Comparison of ENCODE assay signal across 10 cellular contexts in the genomic region with DNA sequence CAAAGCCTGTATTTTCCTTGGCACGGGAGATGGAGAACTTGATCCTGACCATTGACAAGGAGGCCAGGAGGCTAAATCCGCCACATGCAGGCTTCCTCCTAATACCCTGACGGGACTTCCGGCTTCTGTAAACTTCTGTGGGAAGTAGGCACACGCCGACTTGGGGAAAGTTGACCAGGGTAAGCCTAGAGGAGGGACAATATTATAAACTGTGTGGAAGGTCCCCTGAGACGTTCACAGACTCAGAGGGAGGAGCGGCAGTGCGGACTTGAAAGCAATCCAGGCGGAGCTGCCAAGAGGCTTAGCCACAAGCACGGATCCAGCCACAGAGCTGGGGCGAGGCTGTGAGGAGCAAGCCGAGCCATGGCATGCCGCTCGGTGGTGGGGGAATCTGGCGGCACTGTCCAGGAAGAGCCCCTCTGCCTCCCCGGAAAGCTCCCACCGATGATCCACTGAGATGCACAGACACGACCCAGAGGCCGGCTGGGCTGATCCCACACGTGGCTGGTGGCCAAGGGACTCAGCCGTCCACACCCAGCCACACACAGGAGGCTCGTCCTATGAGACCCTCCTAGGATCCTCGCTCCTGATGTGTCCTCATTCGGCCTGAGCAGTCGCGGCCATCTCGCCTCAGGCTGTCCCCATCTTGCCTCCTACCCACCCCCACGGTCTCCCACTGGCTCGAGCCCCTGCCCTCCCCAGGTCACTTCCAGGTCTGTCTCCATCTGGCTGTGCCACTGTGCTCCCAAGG. TPM values are rescaled to one million over a fixed set of nuclear protein-coding genes. Genes with fewer than 3 reads are reported as not detected.
DNase-seq lines count a peak whose midpoint lies in the region; ATAC-seq and TF ChIP-seq lines count a peak whose summit lies in the region.
"Had no signal": no experiment of that assay in that cellular context is flagged by ENCODE, and none has a peak within 500 bp of the region (broad histone marks: within the 10 kb centered on the region; RNA-seq: fewer than 3 reads in every experiment).

No MANE protein-coding gene starts in this region.

- H3K27me3 ChIP-seq in HCT116 (ENCODE audit: insufficient read depth, low read length) (no peaks in the 10 kb centered on the region), breast epithelium (no peaks in the 10 kb centered on the region)

- RAD21 ChIA-PET in HCT116 (lab: Charles Lee; ENCODE audit: low non-redundant PET in 1 of 2, low total read pairs in 2 of 2, uncharacterized antibody in 2 of 2, unreplicated experiment in 2 of 2) = no interaction called here

- no TSS peak for BruUV-seq in HCT116 (replicated peaks; lab: Mats Ljungman, UMichigan)

- H3K36me3 ChIP-seq in HCT116 (ENCODE audit: control insufficient read depth in 1 of 2, insufficient read depth in 2 of 2, low read length in 2 of 2) (no peaks in the 10 kb centered on the region), breast epithelium (no peaks in the 10 kb centered on the region)

- H3K9ac ChIP-seq in HCT116 (ENCODE audit: low read length) = no peak overlapping the region

- no peak for ATAC-seq in HCT116
- no peak for ATAC-seq in HG03097 (IDR thresholded peaks at IDR 0.05; ENCODE audit: low FRiP score, unreplicated experiment)

- no peaks in the 10 kb centered on the region for H3K79me2 ChIP-seq in HCT116 (ENCODE audit: insufficient read depth, low read length)

- TF ChIP-seq POLR2A in HCT116 (IDR thresholded peaks at IDR 0.05; ENCODE audit: borderline replicate concordance, extremely low read depth, insufficient read depth, insufficient read length) (no peak), breast epithelium (IDR thresholded peaks at IDR 0.05) (no peak)

- no peaks in the 10 kb centered on the region for H3K9me2 ChIP-seq in HCT116 (ENCODE audit: insufficient read depth)

- TF ChIP-seq RAD21 in HCT116 (IDR thresholded peaks at IDR 0.05; ENCODE audit: low read depth) = no peak

- H4K20me1 ChIP-seq in HCT116 (ENCODE audit: insufficient read depth) = no peaks in the 10 kb centered on the region

- H2AFZ ChIP-seq in HCT116 (ENCODE audit: low read depth, low read length, poor library complexity, severe bottlenecking) = no peak overlapping the region

- POLR2A ChIA-PET in HCT116 (lab: Charles Lee) = no interaction called here

- intact Hi-C loops in HCT116 (cut with micrococcal nuclease) (no loop called here), breast epithelium (cut with DNase I; ENCODE audit: low total_unique reads) (no loop called here)

- DNase-seq in HCT116 (ENCODE audit: low read depth, low spot score) (no peak), breast epithelium (ENCODE audit: low spot score in 2 of 2) (peak; percentile 65 to 70), iris pigment epithelial cell (ENCODE audit: low read depth) (peak; percentile 71), smooth muscle cell of the brain vasculature (ENCODE audit: low read depth, low spot score) (peak; percentile 74), HUDEP-2 (lab: John Stamatoyannopoulos, UW; ENCODE audit: unreplicated experiment in 76 of 76) (no peak), KG1 (lab: John Stamatoyannopoulos, UW) (no peak)
- DNase-seq in stimulated activated CD4-positive, alpha-beta T cell treated with anti-CD3 and anti-CD28 coated beads, Interleukin-4, amount 100 ng/mL, for 1 hour = no peak
- DNase-seq: H9 had no signal

- no peaks in the 10 kb centered on the region for H3K9me3 ChIP-seq in HCT116 (ENCODE audit: control insufficient read depth in 1 of 2, insufficient read depth in 1 of 2, low read depth in 1 of 2, low read length in 2 of 2)
- no peaks in the 10 kb centered on the region for H3K9me3 ChIP-seq in breast epithelium

- H3K27ac ChIP-seq in HCT116 (ENCODE audit: low read depth, low read length) (no peak overlapping the region), breast epithelium (peak overlapping the region; percentile 92 to 95)
- H3K27ac ChIP-seq: SK-N-MC had no signal

- peaks cover 0 to 4% of the 10 kb centered on the region in 2 experiments; a peak in 2 of 4 replicates for H3K4me1 ChIP-seq in HCT116 (ENCODE audit: control insufficient read depth in 1 of 2, insufficient read depth in 2 of 2, low read length in 2 of 2)
- peaks cover 0 to 9% of the 10 kb centered on the region in 2 donors for H3K4me1 ChIP-seq in breast epithelium

- TF ChIP-seq CTCF in HCT116 (IDR thresholded peaks at IDR 0.05 in 2 of 3, conservative IDR thresholded peaks at IDR 0.05 in 1 of 3; ENCODE audit: borderline replicate concordance in 1 of 3, insufficient read depth in 1 of 3, low read depth in 2 of 3, low read length in 2 of 3) (no peak), breast epithelium (IDR thresholded peaks at IDR 0.05) (no peak)

- CTCF ChIA-PET in HCT116 (lab: Charles Lee) = no interaction called here

- peak overlapping the region; percentile 20; the same call in 1 of the 2 replicates for H3K4me2 ChIP-seq in HCT116 (ENCODE audit: low read length)

- no peak overlapping the region for H3K4me3 ChIP-seq in HCT116 (replicated peaks in 1 of 2; ENCODE audit: low read depth in 1 of 2, low read length in 2 of 2)
- H3K4me3 ChIP-seq in breast epithelium = peak overlapping the region; percentile 18 to 59 (median 30)
- H3K4me3 ChIP-seq: SK-N-MC had no signal

TF ChIP-seq in HCT116, 20 proteins besides CTCF, POLR2A, EP300 and RAD21 (continues in another document):
- TF ChIP-seq ZNF274 (IDR thresholded peaks at IDR 0.05; ENCODE audit: low read depth, low read length) = no peak
- TF ChIP-seq, protein P1, sequence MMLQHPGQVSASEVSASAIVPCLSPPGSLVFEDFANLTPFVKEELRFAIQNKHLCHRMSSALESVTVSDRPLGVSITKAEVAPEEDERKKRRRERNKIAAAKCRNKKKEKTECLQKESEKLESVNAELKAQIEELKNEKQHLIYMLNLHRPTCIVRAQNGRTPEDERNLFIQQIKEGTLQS (IDR thresholded peaks at IDR 0.05) = no peak
- TF ChIP-seq SIN3A (IDR thresholded peaks at IDR 0.05; ENCODE audit: low read depth) = no peak
- TF ChIP-seq, protein P2, sequence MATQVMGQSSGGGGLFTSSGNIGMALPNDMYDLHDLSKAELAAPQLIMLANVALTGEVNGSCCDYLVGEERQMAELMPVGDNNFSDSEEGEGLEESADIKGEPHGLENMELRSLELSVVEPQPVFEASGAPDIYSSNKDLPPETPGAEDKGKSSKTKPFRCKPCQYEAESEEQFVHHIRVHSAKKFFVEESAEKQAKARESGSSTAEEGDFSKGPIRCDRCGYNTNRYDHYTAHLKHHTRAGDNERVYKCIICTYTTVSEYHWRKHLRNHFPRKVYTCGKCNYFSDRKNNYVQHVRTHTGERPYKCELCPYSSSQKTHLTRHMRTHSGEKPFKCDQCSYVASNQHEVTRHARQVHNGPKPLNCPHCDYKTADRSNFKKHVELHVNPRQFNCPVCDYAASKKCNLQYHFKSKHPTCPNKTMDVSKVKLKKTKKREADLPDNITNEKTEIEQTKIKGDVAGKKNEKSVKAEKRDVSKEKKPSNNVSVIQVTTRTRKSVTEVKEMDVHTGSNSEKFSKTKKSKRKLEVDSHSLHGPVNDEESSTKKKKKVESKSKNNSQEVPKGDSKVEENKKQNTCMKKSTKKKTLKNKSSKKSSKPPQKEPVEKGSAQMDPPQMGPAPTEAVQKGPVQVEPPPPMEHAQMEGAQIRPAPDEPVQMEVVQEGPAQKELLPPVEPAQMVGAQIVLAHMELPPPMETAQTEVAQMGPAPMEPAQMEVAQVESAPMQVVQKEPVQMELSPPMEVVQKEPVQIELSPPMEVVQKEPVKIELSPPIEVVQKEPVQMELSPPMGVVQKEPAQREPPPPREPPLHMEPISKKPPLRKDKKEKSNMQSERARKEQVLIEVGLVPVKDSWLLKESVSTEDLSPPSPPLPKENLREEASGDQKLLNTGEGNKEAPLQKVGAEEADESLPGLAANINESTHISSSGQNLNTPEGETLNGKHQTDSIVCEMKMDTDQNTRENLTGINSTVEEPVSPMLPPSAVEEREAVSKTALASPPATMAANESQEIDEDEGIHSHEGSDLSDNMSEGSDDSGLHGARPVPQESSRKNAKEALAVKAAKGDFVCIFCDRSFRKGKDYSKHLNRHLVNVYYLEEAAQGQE (IDR thresholded peaks at IDR 0.05; ENCODE audit: low read depth) = no peak
- no peak for TF ChIP-seq FOSL1 (IDR thresholded peaks at IDR 0.05; ENCODE audit: low read depth)
- no peak for TF ChIP-seq JUND (IDR thresholded peaks at IDR 0.05)
- TF ChIP-seq POLR2AphosphoS5 (IDR thresholded peaks at IDR 0.05; ENCODE audit: low read depth, low read length) = no peak
- TF ChIP-seq, protein P3, sequence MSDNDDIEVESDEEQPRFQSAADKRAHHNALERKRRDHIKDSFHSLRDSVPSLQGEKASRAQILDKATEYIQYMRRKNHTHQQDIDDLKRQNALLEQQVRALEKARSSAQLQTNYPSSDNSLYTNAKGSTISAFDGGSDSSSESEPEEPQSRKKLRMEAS (IDR thresholded peaks at IDR 0.05) = no peak
- no peak for TF ChIP-seq YY1 (IDR thresholded peaks at IDR 0.05; ENCODE audit: extremely low read depth, insufficient replicate concordance, low read depth, low read length)
- TF ChIP-seq, protein P4, sequence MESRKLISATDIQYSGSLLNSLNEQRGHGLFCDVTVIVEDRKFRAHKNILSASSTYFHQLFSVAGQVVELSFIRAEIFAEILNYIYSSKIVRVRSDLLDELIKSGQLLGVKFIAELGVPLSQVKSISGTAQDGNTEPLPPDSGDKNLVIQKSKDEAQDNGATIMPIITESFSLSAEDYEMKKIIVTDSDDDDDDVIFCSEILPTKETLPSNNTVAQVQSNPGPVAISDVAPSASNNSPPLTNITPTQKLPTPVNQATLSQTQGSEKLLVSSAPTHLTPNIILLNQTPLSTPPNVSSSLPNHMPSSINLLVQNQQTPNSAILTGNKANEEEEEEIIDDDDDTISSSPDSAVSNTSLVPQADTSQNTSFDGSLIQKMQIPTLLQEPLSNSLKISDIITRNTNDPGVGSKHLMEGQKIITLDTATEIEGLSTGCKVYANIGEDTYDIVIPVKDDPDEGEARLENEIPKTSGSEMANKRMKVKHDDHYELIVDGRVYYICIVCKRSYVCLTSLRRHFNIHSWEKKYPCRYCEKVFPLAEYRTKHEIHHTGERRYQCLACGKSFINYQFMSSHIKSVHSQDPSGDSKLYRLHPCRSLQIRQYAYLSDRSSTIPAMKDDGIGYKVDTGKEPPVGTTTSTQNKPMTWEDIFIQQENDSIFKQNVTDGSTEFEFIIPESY (IDR thresholded peaks at IDR 0.05; ENCODE audit: extremely low read depth, insufficient replicate concordance, low read length) = no peak
- no peak for TF ChIP-seq SP1 (IDR thresholded peaks at IDR 0.05; ENCODE audit: low read depth)
- no peak for TF ChIP-seq CEBPB (IDR thresholded peaks at IDR 0.05; ENCODE audit: low read depth)
- no peak for TF ChIP-seq CBX3 (IDR thresholded peaks at IDR 0.05; ENCODE audit: low read depth)
- TF ChIP-seq EZH2 (IDR thresholded peaks at IDR 0.05) = no peak
- no peak for TF ChIP-seq EZH2phosphoT487 (IDR thresholded peaks at IDR 0.05; ENCODE audit: borderline replicate concordance)
- TF ChIP-seq TCF7L2 (IDR thresholded peaks at IDR 0.05; ENCODE audit: borderline replicate concordance, extremely low read depth, insufficient read depth, insufficient read length) = no peak
- TF ChIP-seq EGR1 (IDR thresholded peaks at IDR 0.05; ENCODE audit: low read depth) = no peak
- no peak for TF ChIP-seq SRF (IDR thresholded peaks at IDR 0.05; ENCODE audit: low read depth)

RNA-seq across cellular contexts. Expression of a gene that starts 40.0 kb away (rescaled TPM):
- 54.7 TPM for total RNA-seq in HCT116 (2021; ENCODE audit: unreplicated experiment)
- 38.7 and 45.5 TPM in 2 replicates for polyA plus RNA-seq in HCT116 (2012)
- 10 to 100 TPM; 37.0 to 89.6 (median 66.0) TPM for total RNA-seq in breast epithelium

Comparison
In these comparisons a context has a peak if more than half of its experiments do, and no peak if none do; other contexts are left out.
1. DNase-seq: peak in breast epithelium (2 of 2), iris pigment epithelial cell (single experiment) and smooth muscle cell of the brain vasculature (single experiment); none in HCT116 (single experiment), stimulated activated CD4-positive, alpha-beta T cell treated with anti-CD3 and anti-CD28 coated beads, Interleukin-4, amount 100 ng/mL, for 1 hour (single experiment), HUDEP-2 (0 of 76) and KG1 (single experiment).
2. H3K4me3 ChIP-seq: peak in breast epithelium (3 of 3); none in HCT116 (0 of 2).